ENCODE assay signal across 21 cellular contexts in genomic region chr1:34156739-34157138, GRCh38. TPM values are rescaled to one million over a fixed set of nuclear protein-coding genes. Genes with fewer than 3 reads are reported as not detected.
A peak's percentile ranks its signal among the peaks of the same experiment; 100 is the strongest.
DNase-seq lines count a peak whose midpoint lies in the region; ATAC-seq and TF ChIP-seq lines count a peak whose summit lies in the region.
"Had no signal": no experiment of that assay in that cellular context is flagged by ENCODE, and none has a peak within 500 bp of the region (broad histone marks: within the 10 kb centered on the region; RNA-seq: fewer than 3 reads in every experiment).

No MANE protein-coding gene starts in this region.

- no peak overlapping the region for H3K18ac ChIP-seq in mesendoderm (ENCODE audit: low read length)

- no peaks in the 10 kb centered on the region for H3K9me3 ChIP-seq in OCI-LY3 (ENCODE audit: insufficient read depth, low read length)
- H3K9me3 ChIP-seq: Peyer's patch had no signal

- H3K79me2 ChIP-seq in OCI-LY3 (ENCODE audit: low read length) (no peaks in the 10 kb centered on the region), mesendoderm (ENCODE audit: control insufficient read depth, insufficient read depth, low read length) (peaks cover 30% of the 10 kb centered on the region)

- H2BK15ac ChIP-seq in mesendoderm (replicated peaks; ENCODE audit: low read depth) = no peak overlapping the region

- H3K36me3 ChIP-seq in H7 (replicated peaks; ENCODE audit: control insufficient read depth, insufficient read depth, low read length) (no peaks in the 10 kb centered on the region), OCI-LY3 (replicated peaks; ENCODE audit: low read depth, low read length) (no peaks in the 10 kb centered on the region), mesendoderm (ENCODE audit: control insufficient read depth, insufficient read depth, low read length) (no peaks in the 10 kb centered on the region)
- H3K36me3 ChIP-seq: Peyer's patch had no signal

- no peak overlapping the region for H3K4ac ChIP-seq in mesendoderm (ENCODE audit: low read depth, low read length)

- no peaks in the 10 kb centered on the region for H3K27me3 ChIP-seq in H7 (ENCODE audit: control insufficient read depth, insufficient read depth, low read length)
- H3K27me3 ChIP-seq in OCI-LY3 (ENCODE audit: low read depth, low read length) = 0 out of 2 replicates have a peak, but pooled peaks cover 7% of the 10 kb centered on the region
- no peaks in the 10 kb centered on the region for H3K27me3 ChIP-seq in mesendoderm (ENCODE audit: insufficient read depth, low read length, poor library complexity)
- H3K27me3 ChIP-seq: Peyer's patch had no signal

- no peak overlapping the region for H4K8ac ChIP-seq in mesendoderm (ENCODE audit: low read depth, low read length)

- H3K9ac ChIP-seq in OCI-LY3 (ENCODE audit: low read length) = no peak overlapping the region
- H3K9ac ChIP-seq in mesendoderm (ENCODE audit: low read length) = no peak overlapping the region

- no peak for ATAC-seq in Right ventricle myocardium superior (ENCODE audit: poor library complexity)
- ATAC-seq: Right ventricle myocardium inferior had no signal

- H2AK5ac ChIP-seq in mesendoderm (ENCODE audit: low read length) = no peak overlapping the region

- DNase-seq in DMS 273 (lab: John Stamatoyannopoulos, UW; ENCODE audit: unreplicated experiment) (peak; percentile 10), DMS 273 treated with DMSO at 0.1 percent for 48 hours (lab: John Stamatoyannopoulos, UW) (no peak), H7 (peak; percentile 60), mesendoderm (peak; percentile 29), COLO668 (lab: John Stamatoyannopoulos, UW; ENCODE audit: unreplicated experiment) (no peak), Right ventricle myocardium superior (no peak)
- no peak for DNase-seq in central memory CD4-positive, alpha-beta T cell
- DNase-seq: 8988T; CD4-positive, alpha-beta memory T cell; EL; KBM-7; NCI-H1092; NCI-H1694; NCI-H2171; NCI-H446; NCI-H69; Peyer's patch had no signal

- H3K4me1 ChIP-seq in OCI-LY3 (ENCODE audit: low read length) (no peaks in the 10 kb centered on the region), mesendoderm (ENCODE audit: control insufficient read depth, low read depth, low read length) (no peaks in the 10 kb centered on the region)
- H3K4me1 ChIP-seq: Peyer's patch had no signal

- peak; percentile 30 for TF ChIP-seq CTCF in OCI-LY3 (IDR thresholded peaks at IDR 0.05; ENCODE audit: low read depth, low read length)

- no peak overlapping the region for H3K27ac ChIP-seq in OCI-LY3 (ENCODE audit: low read length)
- no peak overlapping the region for H3K27ac ChIP-seq in mesendoderm (ENCODE audit: low read depth, low read length)
- H3K27ac ChIP-seq: Peyer's patch, SK-N-MC had no signal

- H3K56ac ChIP-seq in mesendoderm (ENCODE audit: low read length) = no peak overlapping the region

- intact Hi-C loops in Right ventricle myocardium superior (cut with DNase I) = no loop called here

- no peak overlapping the region for H2BK5ac ChIP-seq in mesendoderm (ENCODE audit: low read length)

- H3K23ac ChIP-seq in mesendoderm (ENCODE audit: low read length) = no peak overlapping the region

- no peak overlapping the region for H3K4me2 ChIP-seq in OCI-LY3 (ENCODE audit: low read length)
- no peak overlapping the region for H3K4me2 ChIP-seq in mesendoderm (ENCODE audit: low read length)

- H3K79me1 ChIP-seq in mesendoderm (ENCODE audit: low read length) = peaks cover 19% of the 10 kb centered on the region

- H2BK120ac ChIP-seq in mesendoderm (ENCODE audit: low read depth, low read length) = no peak overlapping the region

- H4K5ac ChIP-seq in mesendoderm (ENCODE audit: low read length) = no peak overlapping the region

- no peak overlapping the region for H3K4me3 ChIP-seq in H7 (ENCODE audit: insufficient read depth, low read depth, low read length)
- no peak overlapping the region for H3K4me3 ChIP-seq in OCI-LY3 (ENCODE audit: low read length)
- H3K4me3 ChIP-seq in mesendoderm (ENCODE audit: low read length) = no peak overlapping the region
- H3K4me3 ChIP-seq: Peyer's patch, SK-N-MC had no signal

- H2AFZ ChIP-seq in OCI-LY3 (ENCODE audit: low read depth, low read length) = no peak overlapping the region

- no peaks in the 10 kb centered on the region for H4K20me1 ChIP-seq in OCI-LY3 (ENCODE audit: insufficient read depth, low read length)

- no CpG with 5 or more reads among the region's 3 CpGs for WGBS in mesendoderm (ENCODE audit: extremely low coverage, insufficient coverage, low lambda C conversion rate)

RNA-seq across cellular contexts. Expression of gene CSMD2, which starts 8.3 kb away (rescaled TPM):
- total RNA-seq in H7 (2014; rRNA removed; shearing (Covaris generic)) = 5.8 and 6.3 TPM in 2 replicates
- 3.1 TPM for polyA plus RNA-seq in mesendoderm (2013, experiment 1 of 2)
- 2.4 TPM for polyA plus RNA-seq in mesendoderm (2013, experiment 2 of 2)
- 0.40 TPM for total RNA-seq in Right ventricle myocardium superior
- total RNA-seq: CD4-positive, alpha-beta memory T cell had no signal
- polyA plus RNA-seq: CD4-positive, alpha-beta memory T cell had no signal

RNA-seq across cellular contexts. Expression of gene C1orf94, which starts 20.0 kb away (rescaled TPM):
- 6.5 and 11.8 TPM in 2 replicates for total RNA-seq in H7 (2014; rRNA removed; shearing (Covaris generic))
- polyA plus RNA-seq in mesendoderm (2013, experiment 1 of 2) = 5.1 TPM
- polyA plus RNA-seq in mesendoderm (2013, experiment 2 of 2) = 5.3 TPM
- not detected for total RNA-seq in Right ventricle myocardium superior
- total RNA-seq: CD4-positive, alpha-beta memory T cell; Peyer's patch; Right ventricle myocardium inferior had no signal
- polyA plus RNA-seq: BJ; CD4-positive, alpha-beta memory T cell had no signal

Comparison
In these comparisons a context has a peak if more than half of its experiments do, and no peak if none do; other contexts are left out.
1. DNase-seq: peak in DMS 273 (single experiment), H7 (single experiment) and mesendoderm (single experiment); none in DMS 273 treated with DMSO at 0.1 percent for 48 hours (single experiment), central memory CD4-positive, alpha-beta T cell (single experiment), COLO668 (single experiment) and Right ventricle myocardium superior (single experiment).